ENCODE assay signal across 9 cellular contexts in genomic region chr16:9159839-9160550, GRCh38.
DNase-seq lines count a peak whose midpoint lies in the region; ATAC-seq and TF ChIP-seq lines count a peak whose summit lies in the region.
"Had no signal": no experiment of that assay in that cellular context is flagged by ENCODE, and none has a peak within 500 bp of the region (broad histone marks: within the 10 kb centered on the region; RNA-seq: fewer than 3 reads in every experiment).

No MANE protein-coding gene starts in this region.

- CTCF ChIA-PET in CD4-positive, alpha-beta T cell (lab: Charles Lee) = no interaction called here

- DNase-seq in BE2C (peak; percentile 67), NCI-H2227 (lab: John Stamatoyannopoulos, UW; ENCODE audit: unreplicated experiment) (peak; percentile 64), Right ventricle myocardium superior (peak; percentile 48), prostate gland (ENCODE audit: low spot score) (peak; percentile 44), dedifferentiated amniotic fluid mesenchymal stem cell (ENCODE audit: extremely low spot score) (no peak)
- peak; percentile 39 for DNase-seq in activated T-helper 2 cell treated with anti-CD3 and anti-CD28 coated beads, Interferon-gamma antibody, Interleukin-2, Interleukin-4, amounts not matched to agents 10 μg/mL and 5 μg/mL and 100 μg/mL, durations not matched to agents 14 hours and 24 hours and 36 hours (ENCODE audit: low spot score)
- DNase-seq in CD4-positive, alpha-beta T cell = no peak

- no peaks in the 10 kb centered on the region for H3K36me3 ChIP-seq in BE2C
- H3K36me3 ChIP-seq in prostate gland = no peaks in the 10 kb centered on the region

- TF ChIP-seq POLR2A in prostate gland (IDR thresholded peaks at IDR 0.05) = no peak

- WGBS in prostate gland = 13% methylated on average over 15 of the region's 15 CpGs

- ATAC-seq in GM18868 (IDR thresholded peaks at IDR 0.05; ENCODE audit: unreplicated experiment) (peak; percentile 72), Right ventricle myocardium superior (ENCODE audit: poor library complexity) (peak; percentile 73)
- ATAC-seq in CD4-positive, alpha-beta T cell (ENCODE audit: poor library complexity) = no peak

- H3K36me3 Mint-ChIP-seq in activated T-helper 2 cell treated with anti-CD3 and anti-CD28 coated beads, Interferon-gamma antibody, Interleukin-2, Interleukin-4, amounts not matched to agents 10 μg/mL and 5 μg/mL and 100 μg/mL, durations not matched to agents 14 hours and 24 hours and 36 hours (ENCODE audit: low read depth) = no peaks in the 10 kb centered on the region
- H3K36me3 Mint-ChIP-seq in CD4-positive, alpha-beta T cell (ENCODE audit: low read depth) = no peaks in the 10 kb centered on the region
- H3K36me3 Mint-ChIP-seq: IgD-negative memory B cell had no signal

- intact Hi-C loops in activated T-helper 2 cell treated with anti-CD3 and anti-CD28 coated beads, Interferon-gamma antibody, Interleukin-2, Interleukin-4, amounts not matched to agents 10 μg/mL and 5 μg/mL and 100 μg/mL, durations not matched to agents 14 hours and 24 hours and 36 hours (cut with micrococcal nuclease) = loop anchor here (2.0 kb wide), 1 partner anchor 1021 kb away; no protein-coding TSS in a partner anchor
- intact Hi-C loops in Right ventricle myocardium superior (cut with DNase I) = no loop called here
- intact Hi-C loops in prostate gland (cut with DNase I) = loop anchor here (10.0 kb wide), 1 partner anchor 1025 kb away; the partner anchor contains the start of gene GRIN2A
- intact Hi-C loops in CD4-positive, alpha-beta T cell (cut with DNase I, micrococcal nuclease) = no loop called here

- peaks cover 7% of the 10 kb centered on the region for H3K4me1 Mint-ChIP-seq in activated T-helper 2 cell treated with anti-CD3 and anti-CD28 coated beads, Interferon-gamma antibody, Interleukin-2, Interleukin-4, amounts not matched to agents 10 μg/mL and 5 μg/mL and 100 μg/mL, durations not matched to agents 14 hours and 24 hours and 36 hours (ENCODE audit: low read depth)
- no peaks in the 10 kb centered on the region for H3K4me1 Mint-ChIP-seq in CD4-positive, alpha-beta T cell (ENCODE audit: low read depth)
- H3K4me1 Mint-ChIP-seq: IgD-negative memory B cell had no signal

- H3K27me3 ChIP-seq in BE2C = no peaks in the 10 kb centered on the region; the same call in 1 of the 2 replicates
- no peaks in the 10 kb centered on the region for H3K27me3 ChIP-seq in prostate gland (replicated peaks; ENCODE audit: insufficient read depth)
- H3K27me3 ChIP-seq in CD4-positive, alpha-beta T cell (ENCODE audit: control insufficient read depth, insufficient read depth, low read length) = peaks cover 23% of the 10 kb centered on the region

- H3K27ac Mint-ChIP-seq in activated T-helper 2 cell treated with anti-CD3 and anti-CD28 coated beads, Interferon-gamma antibody, Interleukin-2, Interleukin-4, amounts not matched to agents 10 μg/mL and 5 μg/mL and 100 μg/mL, durations not matched to agents 14 hours and 24 hours and 36 hours = no peak overlapping the region
- H3K27ac Mint-ChIP-seq in CD4-positive, alpha-beta T cell = no peak overlapping the region
- H3K27ac Mint-ChIP-seq: IgD-negative memory B cell had no signal

- TF ChIP-seq CTCF in BE2C (IDR thresholded peaks at IDR 0.05; ENCODE audit: low read depth, low read length) (peak; percentile 88), prostate gland (IDR thresholded peaks at IDR 0.05) (peak; percentile 48 to 69 (median 54))
- no peak for TF ChIP-seq CTCF in CD4-positive, alpha-beta T cell (IDR thresholded peaks at IDR 0.05)

- no peak overlapping the region for H3K4me3 Mint-ChIP-seq in activated T-helper 2 cell treated with anti-CD3 and anti-CD28 coated beads, Interferon-gamma antibody, Interleukin-2, Interleukin-4, amounts not matched to agents 10 μg/mL and 5 μg/mL and 100 μg/mL, durations not matched to agents 14 hours and 24 hours and 36 hours (ENCODE audit: low read depth)
- no peak overlapping the region for H3K4me3 Mint-ChIP-seq in CD4-positive, alpha-beta T cell

- no peak overlapping the region for H3K27ac ChIP-seq in prostate gland
- H3K27ac ChIP-seq in CD4-positive, alpha-beta T cell (ENCODE audit: low read depth, low read length) = no peak overlapping the region

- no peaks in the 10 kb centered on the region for H3K9me3 Mint-ChIP-seq in activated T-helper 2 cell treated with anti-CD3 and anti-CD28 coated beads, Interferon-gamma antibody, Interleukin-2, Interleukin-4, amounts not matched to agents 10 μg/mL and 5 μg/mL and 100 μg/mL, durations not matched to agents 14 hours and 24 hours and 36 hours
- no peaks in the 10 kb centered on the region for H3K9me3 Mint-ChIP-seq in CD4-positive, alpha-beta T cell
- H3K9me3 Mint-ChIP-seq: IgD-negative memory B cell had no signal

- H3K4me3 ChIP-seq in BE2C (ENCODE audit: low read depth, low read length) (no peak overlapping the region), prostate gland (no peak overlapping the region)

- H3K9me3 ChIP-seq in BE2C (no peaks in the 10 kb centered on the region), prostate gland (no peaks in the 10 kb centered on the region)
- no peaks in the 10 kb centered on the region for H3K9me3 ChIP-seq in CD4-positive, alpha-beta T cell (ENCODE audit: control insufficient read depth, low read length)

- POLR2A ChIA-PET in CD4-positive, alpha-beta T cell (lab: Charles Lee) = no interaction called here

- H3K4me1 ChIP-seq in BE2C = no peaks in the 10 kb centered on the region
- H3K4me1 ChIP-seq in prostate gland (replicated peaks) = no peaks in the 10 kb centered on the region

- peaks cover 3% of the 10 kb centered on the region for H3K27me3 Mint-ChIP-seq in activated T-helper 2 cell treated with anti-CD3 and anti-CD28 coated beads, Interferon-gamma antibody, Interleukin-2, Interleukin-4, amounts not matched to agents 10 μg/mL and 5 μg/mL and 100 μg/mL, durations not matched to agents 14 hours and 24 hours and 36 hours (ENCODE audit: low read depth)
- H3K27me3 Mint-ChIP-seq in CD4-positive, alpha-beta T cell = peaks cover 39% of the 10 kb centered on the region

Comparison
In these comparisons a context has a peak if more than half of its experiments do, and no peak if none do; other contexts are left out.
1. DNase-seq: peak in BE2C (single experiment), NCI-H2227 (single experiment), activated T-helper 2 cell treated with anti-CD3 and anti-CD28 coated beads, Interferon-gamma antibody, Interleukin-2, Interleukin-4, amounts not matched to agents 10 μg/mL and 5 μg/mL and 100 μg/mL, durations not matched to agents 14 hours and 24 hours and 36 hours (single experiment), Right ventricle myocardium superior (single experiment) and prostate gland (single experiment); none in CD4-positive, alpha-beta T cell (0 of 10) and dedifferentiated amniotic fluid mesenchymal stem cell (single experiment).
2. intact Hi-C loops: an anchor here in activated T-helper 2 cell treated with anti-CD3 and anti-CD28 coated beads, Interferon-gamma antibody, Interleukin-2, Interleukin-4, amounts not matched to agents 10 μg/mL and 5 μg/mL and 100 μg/mL, durations not matched to agents 14 hours and 24 hours and 36 hours (2.0 kb wide) and prostate gland (10.0 kb wide); none called in Right ventricle myocardium superior and CD4-positive, alpha-beta T cell.